In the genomic region with DNA sequence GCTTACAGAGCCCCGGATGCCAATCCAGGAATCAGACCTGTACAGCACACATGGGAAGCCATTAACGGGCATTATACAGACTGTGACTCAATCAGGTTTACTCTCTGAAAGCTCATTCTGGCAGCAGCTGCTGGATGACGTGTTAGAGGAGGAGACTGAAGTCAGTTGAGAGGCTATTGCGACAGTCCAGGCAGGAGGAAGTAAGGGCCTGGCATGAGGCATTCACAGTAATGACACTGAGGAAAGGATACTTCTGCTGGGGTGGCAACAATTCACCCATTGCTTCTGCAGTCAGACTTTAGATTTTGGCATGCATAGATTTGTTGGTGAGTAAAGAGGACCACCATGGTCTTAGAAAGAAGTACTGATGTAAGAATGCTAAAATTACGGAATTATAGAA, we compare ENCODE assay signal across 9 cellular contexts.
DNase-seq lines count a peak whose midpoint lies in the region; ATAC-seq, FAIRE-seq and TF ChIP-seq lines count a peak whose summit lies in the region.
"Had no signal": no experiment of that assay in that cellular context is flagged by ENCODE, and none has a peak within 500 bp of the region (broad histone marks: within the 10 kb centered on the region; RNA-seq: fewer than 3 reads in every experiment).

No MANE protein-coding gene starts in this region.

- no peaks in the 10 kb centered on the region for H3K36me3 ChIP-seq in pancreas
- H3K36me3 ChIP-seq: SJSA1 had no signal

- no peaks in the 10 kb centered on the region for H3K4me1 ChIP-seq in pancreas
- H3K4me1 ChIP-seq: SJSA1 had no signal

- TF ChIP-seq CTCF in epithelial cell of proximal tubule (conservative IDR thresholded peaks at IDR 0.05; ENCODE audit: low read depth, low read length) = no peak
- no peak for TF ChIP-seq CTCF in pancreas (IDR thresholded peaks at IDR 0.05)

- no peaks in the 10 kb centered on the region for H3K27me3 ChIP-seq in pancreas
- H3K27me3 ChIP-seq: SJSA1 had no signal

- WGBS in pancreas, 2 donors = 75 to 79% methylated on average over 5 of the region's 5 CpGs

- ATAC-seq in pancreas = peak in 3 of 4 donors; percentile 18 to 83 (median 39)
- ATAC-seq in GM19351 (IDR thresholded peaks at IDR 0.05; ENCODE audit: unreplicated experiment) = no peak
- no peak for ATAC-seq in HG02938 (IDR thresholded peaks at IDR 0.05; ENCODE audit: unreplicated experiment)
- ATAC-seq in GM21576 (IDR thresholded peaks at IDR 0.05; ENCODE audit: unreplicated experiment) = no peak

- DNase-seq in GM04503 (ENCODE audit: low read depth) = peak; percentile 7
- peak; percentile 22 for DNase-seq in NCI-H524 treated with DMSO at 0.1 percent for 48 hours (lab: John Stamatoyannopoulos, UW)
- DNase-seq in epithelial cell of proximal tubule (ENCODE audit: low read depth) = peak; percentile 32
- DNase-seq in pancreas = no peak
- DNase-seq in activated CD8-positive, alpha-beta memory T cell treated with anti-CD3 and anti-CD28 coated beads for 24 hours = no peak

- H3K9me3 ChIP-seq in pancreas = no peaks in the 10 kb centered on the region
- H3K9me3 ChIP-seq: SJSA1 had no signal

- H3K27ac ChIP-seq in pancreas = no peak overlapping the region
- H3K27ac ChIP-seq: SJSA1 had no signal

- FAIRE-seq in pancreas (lab: Jason Lieb, UNC) = no peak

- intact Hi-C loops in pancreas (cut with DNase I) = no loop called here

- H3K4me3 ChIP-seq in epithelial cell of proximal tubule (ENCODE audit: low read depth, low read length) = no peak overlapping the region
- H3K4me3 ChIP-seq in pancreas = no peak overlapping the region
- H3K4me3 ChIP-seq: SJSA1 had no signal

Comparison
In these comparisons a context has a peak if more than half of its experiments do, and no peak if none do; other contexts are left out.
1. DNase-seq: peak in GM04503 (single experiment), NCI-H524 treated with DMSO at 0.1 percent for 48 hours (single experiment) and epithelial cell of proximal tubule (single experiment); none in pancreas (0 of 6) and activated CD8-positive, alpha-beta memory T cell treated with anti-CD3 and anti-CD28 coated beads for 24 hours (single experiment).
2. ATAC-seq: peak in pancreas (3 of 4); none in GM19351 (single experiment), HG02938 (single experiment) and GM21576 (single experiment).